Comparison of ENCODE assay signal across 1 cellular context in the genomic region with DNA sequence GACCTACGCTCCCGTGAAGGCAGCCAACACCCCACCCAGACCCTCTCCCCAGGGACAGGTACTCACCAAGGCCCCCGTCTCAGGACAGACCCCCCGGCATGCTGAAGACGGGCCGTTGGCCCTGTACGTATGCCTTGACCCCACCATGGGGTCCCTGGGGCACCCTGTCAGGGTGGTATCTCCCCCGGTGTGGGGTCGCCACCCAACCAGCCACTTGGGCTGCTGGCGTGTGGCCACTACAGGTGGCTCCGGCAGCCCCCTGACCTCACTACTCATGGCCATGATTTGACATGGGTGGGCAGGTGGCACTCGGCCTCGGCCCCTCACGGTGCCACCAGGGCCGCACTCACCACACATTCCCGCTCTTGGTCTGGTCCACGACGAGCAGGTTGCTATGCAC.
TF ChIP-seq lines count a peak whose summit lies in the region.

No MANE protein-coding gene starts in this region.

TF ChIP-seq in HepG2, 621 proteins besides CTCF, POLR2A, EP300 and RAD21:
- TF ChIP-seq ZNF337 (CRISPR knock-in tag; IDR thresholded peaks at IDR 0.05; ENCODE audit: borderline replicate concordance, low read depth), result no peak
- TF ChIP-seq AGO2 (optimal IDR thresholded peaks at IDR 0.05; ENCODE audit: low read depth, low read length), result peak; percentile 28
